ENCODE assay signal across 8 cellular contexts in genomic region chr1:154863702-154864174, GRCh38. TPM values are rescaled to one million over a fixed set of nuclear protein-coding genes. Genes with fewer than 3 reads are reported as not detected.
DNase-seq lines count a peak whose midpoint lies in the region; ATAC-seq and TF ChIP-seq lines count a peak whose summit lies in the region.

No MANE protein-coding gene starts in this region.

- intact Hi-C loops in dorsolateral prefrontal cortex (cut with DNase I) (loop anchor here in 1 of 2 donors (10.0 kb wide), 1 partner anchor 89 kb away; no protein-coding TSS in a partner anchor), ascending aorta (cut with DNase I) (no loop called here)

- H3K36me3 ChIP-seq in SJSA1 (no peaks in the 10 kb centered on the region), parathyroid adenoma (ENCODE audit: control insufficient read depth, insufficient read depth, low read length) (no peaks in the 10 kb centered on the region), ascending aorta (no peaks in the 10 kb centered on the region)

- no peaks in the 10 kb centered on the region for H3K9me3 ChIP-seq in SJSA1 (replicated peaks)
- H3K9me3 ChIP-seq in parathyroid adenoma (ENCODE audit: control insufficient read depth, low read length): no peaks in the 10 kb centered on the region
- no peaks in the 10 kb centered on the region for H3K9me3 ChIP-seq in ascending aorta

- no peaks in the 10 kb centered on the region for H3K79me2 ChIP-seq in parathyroid adenoma

- H3K9ac ChIP-seq in parathyroid adenoma: no peak overlapping the region

- DNase-seq in stimulated activated CD4-positive, alpha-beta T cell treated with anti-CD3 and anti-CD28 coated beads, Interleukin-15, amount 100 ng/mL, for 24 hours: peak; percentile 56
- DNase-seq in stimulated activated CD4-positive, alpha-beta T cell treated with anti-CD3 and anti-CD28 coated beads, Interleukin-12 subunit alpha, Interleukin-12 subunit beta, amount 100 ng/mL, for 4 hours: no peak
- peak; percentile 78 to 84 for DNase-seq in SJSA1 (ENCODE audit: low read depth in 1 of 2, low spot score in 2 of 2)
- DNase-seq in dorsolateral prefrontal cortex: no peak
- DNase-seq in medulla oblongata (ENCODE audit: extremely low spot score): no peak
- no peak for DNase-seq in ascending aorta (ENCODE audit: low spot score in 2 of 2)

- H3K4me1 ChIP-seq in SJSA1 (replicated peaks) (peaks cover 43% of the 10 kb centered on the region), parathyroid adenoma (no peaks in the 10 kb centered on the region), ascending aorta (peaks cover 0 to 14% of the 10 kb centered on the region in 2 donors)

- ATAC-seq in HG03432 (IDR thresholded peaks at IDR 0.05; ENCODE audit: unreplicated experiment): peak; percentile 27

- TF ChIP-seq CTCF in dorsolateral prefrontal cortex (IDR thresholded peaks at IDR 0.05 in 54 of 56, conservative IDR thresholded peaks at IDR 0.05 in 2 of 56; ENCODE audit: low read depth in 1 of 56, partially characterized antibody in 56 of 56): peak in 32 of 56 donors; percentile 10 to 44 (median 22)
- peak; percentile 46 for TF ChIP-seq CTCF in parathyroid adenoma (IDR thresholded peaks at IDR 0.05)
- no peak for TF ChIP-seq CTCF in ascending aorta (IDR thresholded peaks at IDR 0.05)

- H3K27me3 ChIP-seq in SJSA1 (replicated peaks) (peaks cover 11% of the 10 kb centered on the region), dorsolateral prefrontal cortex (no peaks in the 10 kb centered on the region), parathyroid adenoma (ENCODE audit: control insufficient read depth, insufficient read depth, low read length) (no peaks in the 10 kb centered on the region), ascending aorta (no peaks in the 10 kb centered on the region)

- no peak overlapping the region for H2AFZ ChIP-seq in parathyroid adenoma

- no peak overlapping the region for H3K4me3 ChIP-seq in SJSA1
- H3K4me3 ChIP-seq in dorsolateral prefrontal cortex: no peak overlapping the region
- no peak overlapping the region for H3K4me3 ChIP-seq in parathyroid adenoma (ENCODE audit: low read depth, low read length)
- H3K4me3 ChIP-seq in ascending aorta: no peak overlapping the region

- no peak overlapping the region for H3K27ac ChIP-seq in SJSA1
- peak overlapping the region in 1 of 59 donors; percentile 8 for H3K27ac ChIP-seq in dorsolateral prefrontal cortex
- H3K27ac ChIP-seq in parathyroid adenoma: no peak overlapping the region
- H3K27ac ChIP-seq in ascending aorta: no peak overlapping the region

- no peak overlapping the region for H3K4me2 ChIP-seq in parathyroid adenoma (ENCODE audit: low read length)

RNA-seq across cellular contexts. Expression of gene KCNN3, which starts 6.3 kb away (rescaled TPM):
- total RNA-seq in SJSA1 (2014; rRNA removed; shearing (Covaris generic)): not detected in 2 replicates
- 10 to 100 TPM; 14.9 to 97.0 (median 32.4) TPM for total RNA-seq in dorsolateral prefrontal cortex
- total RNA-seq in ascending aorta: 24.6 TPM

Comparison
In these comparisons a context has a peak if more than half of its experiments do, and no peak if none do; other contexts are left out.
1. DNase-seq: peak in stimulated activated CD4-positive, alpha-beta T cell treated with anti-CD3 and anti-CD28 coated beads, Interleukin-15, amount 100 ng/mL, for 24 hours (single experiment) and SJSA1 (2 of 2); none in stimulated activated CD4-positive, alpha-beta T cell treated with anti-CD3 and anti-CD28 coated beads, Interleukin-12 subunit alpha, Interleukin-12 subunit beta, amount 100 ng/mL, for 4 hours (single experiment), dorsolateral prefrontal cortex (0 of 10), medulla oblongata (single experiment) and ascending aorta (0 of 2).
2. CTCF ChIP-seq: peak in dorsolateral prefrontal cortex (32 of 56) and parathyroid adenoma (single experiment); none in ascending aorta (0 of 3).
3. RNA of gene KCNN3, which starts 6.3 kb away (total RNA-seq): 14.9 to 97.0 TPM in dorsolateral prefrontal cortex and 24.6 TPM in ascending aorta (single experiment); not detected in SJSA1; every median in the first group is over 10 times any median in the second.